Comparison of ENCODE assay signal across 2 cellular contexts in genomic region chr11:64283092-64283491, GRCh38.
A peak's percentile ranks its signal among the peaks of the same experiment; 100 is the strongest.
TF ChIP-seq lines count a peak whose summit lies in the region.

No MANE protein-coding gene starts in this region.

TF ChIP-seq in IMR-90, 13 proteins besides CTCF, POLR2A, EP300 and RAD21:
- TF ChIP-seq SMC3 (IDR thresholded peaks at IDR 0.05; ENCODE audit: low read depth, low read length) (no peak), FOS (IDR thresholded peaks at IDR 0.05; ENCODE audit: low read depth, low read length) (no peak), BHLHE40 (IDR thresholded peaks at IDR 0.05; ENCODE audit: low read depth, low read length) (no peak), RFX5 (IDR thresholded peaks at IDR 0.05; ENCODE audit: low read depth, low read length) (no peak), MAZ (IDR thresholded peaks at IDR 0.05; ENCODE audit: borderline replicate concordance, low read depth, low read length) (no peak), MXI1 (IDR thresholded peaks at IDR 0.05; ENCODE audit: borderline replicate concordance, low read depth, low read length) (no peak), MAFK (IDR thresholded peaks at IDR 0.05; ENCODE audit: low read depth, low read length) (no peak), CEBPB (IDR thresholded peaks at IDR 0.05; ENCODE audit: low read depth, low read length) (no peak), RCOR1 (IDR thresholded peaks at IDR 0.05; ENCODE audit: insufficient replicate concordance, low read length) (no peak), ELK1 (IDR thresholded peaks at IDR 0.05; ENCODE audit: borderline replicate concordance, low read depth, low read length) (no peak), NFE2L2 (IDR thresholded peaks at IDR 0.05; ENCODE audit: low read depth, low read length) (no peak), CHD1 (IDR thresholded peaks at IDR 0.05; ENCODE audit: low read depth, low read length) (no peak)
- TF ChIP-seq, protein P1, sequence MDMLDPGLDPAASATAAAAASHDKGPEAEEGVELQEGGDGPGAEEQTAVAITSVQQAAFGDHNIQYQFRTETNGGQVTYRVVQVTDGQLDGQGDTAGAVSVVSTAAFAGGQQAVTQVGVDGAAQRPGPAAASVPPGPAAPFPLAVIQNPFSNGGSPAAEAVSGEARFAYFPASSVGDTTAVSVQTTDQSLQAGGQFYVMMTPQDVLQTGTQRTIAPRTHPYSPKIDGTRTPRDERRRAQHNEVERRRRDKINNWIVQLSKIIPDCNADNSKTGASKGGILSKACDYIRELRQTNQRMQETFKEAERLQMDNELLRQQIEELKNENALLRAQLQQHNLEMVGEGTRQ (IDR thresholded peaks at IDR 0.05; ENCODE audit: low read depth, low read length), result no peak

TF ChIP-seq in K562, 482 proteins besides CTCF, POLR2A, EP300 and RAD21:
- TF ChIP-seq MAFK (IDR thresholded peaks at IDR 0.05; ENCODE audit: low read length), result no peak
- TF ChIP-seq MEF2A (IDR thresholded peaks at IDR 0.05; ENCODE audit: control insufficient read depth, low read depth, low read length), result peak; percentile 68; the same call in 1 of the 2 replicates
- peak; percentile 41 for TF ChIP-seq RBM25 (IDR thresholded peaks at IDR 0.05; ENCODE audit: low read depth, low read length, severe bottlenecking)
- TF ChIP-seq ZNF551 (CRISPR knock-in tag; IDR thresholded peaks at IDR 0.05), result no peak
- TF ChIP-seq HNRNPL (IDR thresholded peaks at IDR 0.05; ENCODE audit: low read depth, low read length), result no peak
- TF ChIP-seq ZNF445 (CRISPR knock-in tag; IDR thresholded peaks at IDR 0.05; ENCODE audit: low read depth), result no peak
- no peak for TF ChIP-seq ZFPM2 (CRISPR knock-in tag; IDR thresholded peaks at IDR 0.05)
- TF ChIP-seq PML (IDR thresholded peaks at IDR 0.05; ENCODE audit: low read length), result no peak
- TF ChIP-seq ZNF121 (CRISPR knock-in tag; conservative IDR thresholded peaks at IDR 0.05), result peak; percentile 94
- no peak for TF ChIP-seq ZNF354B (CRISPR knock-in tag; IDR thresholded peaks at IDR 0.05)
- TF ChIP-seq, protein P2, sequence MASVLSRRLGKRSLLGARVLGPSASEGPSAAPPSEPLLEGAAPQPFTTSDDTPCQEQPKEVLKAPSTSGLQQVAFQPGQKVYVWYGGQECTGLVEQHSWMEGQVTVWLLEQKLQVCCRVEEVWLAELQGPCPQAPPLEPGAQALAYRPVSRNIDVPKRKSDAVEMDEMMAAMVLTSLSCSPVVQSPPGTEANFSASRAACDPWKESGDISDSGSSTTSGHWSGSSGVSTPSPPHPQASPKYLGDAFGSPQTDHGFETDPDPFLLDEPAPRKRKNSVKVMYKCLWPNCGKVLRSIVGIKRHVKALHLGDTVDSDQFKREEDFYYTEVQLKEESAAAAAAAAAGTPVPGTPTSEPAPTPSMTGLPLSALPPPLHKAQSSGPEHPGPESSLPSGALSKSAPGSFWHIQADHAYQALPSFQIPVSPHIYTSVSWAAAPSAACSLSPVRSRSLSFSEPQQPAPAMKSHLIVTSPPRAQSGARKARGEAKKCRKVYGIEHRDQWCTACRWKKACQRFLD (CRISPR knock-in tag; IDR thresholded peaks at IDR 0.05), result no peak
- no peak for TF ChIP-seq YY1 (IDR thresholded peaks at IDR 0.05; ENCODE audit: borderline replicate concordance in 1 of 3, control insufficient read depth in 1 of 3, extremely low read depth in 1 of 3, insufficient read depth in 3 of 3, insufficient read length in 1 of 3, insufficient replicate concordance in 2 of 3, low read depth in 1 of 3, low read length in 2 of 3)
- no peak for TF ChIP-seq ZNF347 (CRISPR knock-in tag; IDR thresholded peaks at IDR 0.05; ENCODE audit: low read depth)
- TF ChIP-seq ZNF140 (CRISPR knock-in tag; IDR thresholded peaks at IDR 0.05), result no peak
TF ChIP-seq in K562: peak in this region for 3.
